In genomic region chr7:106626376-106627293, GRCh38 we compare ENCODE assay signal across 23 cellular contexts. TPM values are rescaled to one million over a fixed set of nuclear protein-coding genes. Genes with fewer than 3 reads are reported as not detected.
DNase-seq lines count a peak whose midpoint lies in the region; ATAC-seq, FAIRE-seq and TF ChIP-seq lines count a peak whose summit lies in the region.
"Had no signal": no experiment of that assay in that cellular context is flagged by ENCODE, and none has a peak within 500 bp of the region (broad histone marks: within the 10 kb centered on the region; RNA-seq: fewer than 3 reads in every experiment).

No MANE protein-coding gene starts in this region.

- H3K27ac ChIP-seq in RWPE2 (ENCODE audit: poor library complexity, severe bottlenecking) (no peak overlapping the region), keratinocyte (ENCODE audit: control insufficient read depth, insufficient read depth, low read length) (no peak overlapping the region)
- H3K27ac ChIP-seq: A549, tibial nerve had no signal

- no peaks in the 10 kb centered on the region for H4K20me1 ChIP-seq in keratinocyte (ENCODE audit: control insufficient read depth, extremely low read depth, insufficient read depth, low read length)

- H3K36me3 Mint-ChIP-seq in type B pancreatic cell, result no peaks in the 10 kb centered on the region
- H3K36me3 Mint-ChIP-seq in activated CD4-positive, alpha-beta T cell treated with anti-CD3 and anti-CD28 coated beads, Interleukin-2, amount 10 ng/mL, durations not matched to agents 24 days and 14 days (ENCODE audit: low read depth), result no peaks in the 10 kb centered on the region
- H3K36me3 Mint-ChIP-seq: immature natural killer cell; stimulated activated effector memory CD8-positive, alpha-beta T cell treated with anti-CD3 and anti-CD28 coated beads, Interleukin-12 subunit alpha, Interleukin-12 subunit beta, amount 100 ng/mL, for 72 hours had no signal

- DNase-seq in NCI-H345 (lab: John Stamatoyannopoulos, UW) (peak; percentile 47), NCI-H345 treated with DMSO at 0.1 percent for 48 hours (lab: John Stamatoyannopoulos, UW; ENCODE audit: unreplicated experiment) (no peak), RWPE2 (ENCODE audit: low spot score) (no peak), keratinocyte (ENCODE audit: low read depth, low spot score) (no peak), type B pancreatic cell (ENCODE audit: extremely low spot score, unreplicated experiment) (no peak), ACHN (no peak), T-helper 2 cell (no peak)
- DNase-seq in activated CD4-positive, alpha-beta T cell treated with anti-CD3 and anti-CD28 coated beads, Interleukin-2, amount 10 ng/mL, durations not matched to agents 24 days and 14 days, result no peak
- DNase-seq: activated CD4-positive, alpha-beta T cell treated with anti-CD3 and anti-CD28 coated beads, Interleukin-2, amount 50 U/mL, for 48 hours; activated naive CD4-positive, alpha-beta T cell treated with anti-CD3 and anti-CD28 coated beads for 36 hours; C1 segment of cervical spinal cord; DND-41; esophagus squamous epithelium; HFFc6; immature natural killer cell; mesenchymal stem cell; NCI-H2107; nephron progenitor cell; NK-92 treated with Interleukin-12 subunit alpha and Interleukin-12 subunit beta, amount 100 ng/mL, for 24 hours; stimulated activated CD4-positive, alpha-beta T cell treated with anti-CD3 and anti-CD28 coated beads, Interleukin-12 subunit alpha, Interleukin-12 subunit beta, amount 100 ng/mL, for 4 hours had no signal

- peaks cover 3% of the 10 kb centered on the region for H3K4me1 Mint-ChIP-seq in type B pancreatic cell (ENCODE audit: unreplicated experiment)
- peaks cover 5% of the 10 kb centered on the region for H3K4me1 Mint-ChIP-seq in activated CD4-positive, alpha-beta T cell treated with anti-CD3 and anti-CD28 coated beads, Interleukin-2, amount 10 ng/mL, durations not matched to agents 24 days and 14 days
- H3K4me1 Mint-ChIP-seq: nephron progenitor cell; stimulated activated effector memory CD8-positive, alpha-beta T cell treated with anti-CD3 and anti-CD28 coated beads, Interleukin-12 subunit alpha, Interleukin-12 subunit beta, amount 100 ng/mL, for 72 hours had no signal

- H3K36me3 ChIP-seq in RWPE2 (ENCODE audit: low read depth), result no peaks in the 10 kb centered on the region
- no peaks in the 10 kb centered on the region for H3K36me3 ChIP-seq in keratinocyte (ENCODE audit: control insufficient read depth in 2 of 2, extremely low read depth in 1 of 2, insufficient read depth in 2 of 2, low read length in 2 of 2)
- H3K36me3 ChIP-seq: esophagus squamous epithelium, tibial nerve had no signal

- H3K27me3 ChIP-seq in RWPE2 (ENCODE audit: insufficient read depth, poor library complexity, severe bottlenecking), result no peaks in the 10 kb centered on the region
- H3K27me3 ChIP-seq in keratinocyte (ENCODE audit: control insufficient read depth, extremely low read depth, insufficient read depth, low read length), result peaks cover 3% of the 10 kb centered on the region
- H3K27me3 ChIP-seq: esophagus squamous epithelium, tibial nerve had no signal

- no peak overlapping the region for H2AFZ ChIP-seq in keratinocyte (ENCODE audit: control insufficient read depth, low read length)

- H3K9me3 ChIP-seq in RWPE2 (ENCODE audit: severe bottlenecking) (no peaks in the 10 kb centered on the region), keratinocyte (ENCODE audit: control insufficient read depth, low read depth, low read length) (no peaks in the 10 kb centered on the region)

- in situ Hi-C loops in ACHN (cut with HindIII; ENCODE audit: low pct_ligation_motif_present, low pct_unique_long_range_greater_than_20kb, low sequenced_read_pairs), result no loop called here

- H3K9me1 ChIP-seq in keratinocyte (ENCODE audit: control insufficient read depth, extremely low read depth, insufficient read depth, low read length), result no peaks in the 10 kb centered on the region

- intact Hi-C loops in activated CD4-positive, alpha-beta T cell treated with anti-CD3 and anti-CD28 coated beads, Interleukin-2, amount 10 ng/mL, durations not matched to agents 24 days and 14 days (cut with micrococcal nuclease), result no loop called here

- H3K79me2 ChIP-seq in keratinocyte (ENCODE audit: control insufficient read depth, insufficient read depth, low read length), result no peaks in the 10 kb centered on the region

- peak overlapping the region; percentile 38 for H3K4me2 ChIP-seq in keratinocyte (ENCODE audit: control insufficient read depth, extremely low read depth, insufficient read depth, low read depth, low read length)
- H3K4me2 ChIP-seq: A549 had no signal

- FAIRE-seq in keratinocyte (lab: Jason Lieb, UNC), result no peak
- FAIRE-seq: A549 had no signal

- H3K4me1 ChIP-seq in RWPE2 (ENCODE audit: insufficient read depth, poor library complexity, severe bottlenecking) (peaks cover 16% of the 10 kb centered on the region), keratinocyte (ENCODE audit: control insufficient read depth, extremely low read depth, insufficient read depth, low read length) (peaks cover 7% of the 10 kb centered on the region)

- peak overlapping the region; percentile 85 for H3K27ac Mint-ChIP-seq in type B pancreatic cell
- no peak overlapping the region for H3K27ac Mint-ChIP-seq in activated CD4-positive, alpha-beta T cell treated with anti-CD3 and anti-CD28 coated beads, Interleukin-2, amount 10 ng/mL, durations not matched to agents 24 days and 14 days
- H3K27ac Mint-ChIP-seq: activated naive CD4-positive, alpha-beta T cell treated with anti-CD3 and anti-CD28 coated beads for 36 hours; HFFc6; immature natural killer cell; nephron progenitor cell; stimulated activated effector memory CD8-positive, alpha-beta T cell treated with anti-CD3 and anti-CD28 coated beads, Interleukin-12 subunit alpha, Interleukin-12 subunit beta, amount 100 ng/mL, for 72 hours had no signal

- H3K9ac ChIP-seq in keratinocyte (ENCODE audit: control insufficient read depth, extremely low read depth, insufficient read depth, low read length), result no peak overlapping the region

- no peak for TF ChIP-seq CTCF in RWPE2 (IDR thresholded peaks at IDR 0.05; ENCODE audit: poor library complexity, severe bottlenecking)
- no peak for TF ChIP-seq CTCF in keratinocyte (optimal IDR thresholded peaks at IDR 0.05 in 1 of 3, IDR thresholded peaks at IDR 0.05 in 1 of 3, conservative IDR thresholded peaks at IDR 0.05 in 1 of 3; ENCODE audit: extremely low read depth in 1 of 3, insufficient read depth in 2 of 3, low read length in 3 of 3)
- TF ChIP-seq CTCF in type B pancreatic cell (conservative IDR thresholded peaks at IDR 0.05), result no peak

- dilution Hi-C loops in keratinocyte (cut with MboI; ENCODE audit: extremely low pct_ligation_motif_present, low sequenced_read_pairs), result no loop called here

- H3K9me3 Mint-ChIP-seq in type B pancreatic cell, result peaks cover 4% of the 10 kb centered on the region
- H3K9me3 Mint-ChIP-seq in activated CD4-positive, alpha-beta T cell treated with anti-CD3 and anti-CD28 coated beads, Interleukin-2, amount 10 ng/mL, durations not matched to agents 24 days and 14 days, result peaks cover 4% of the 10 kb centered on the region
- H3K9me3 Mint-ChIP-seq: stimulated activated effector memory CD8-positive, alpha-beta T cell treated with anti-CD3 and anti-CD28 coated beads, Interleukin-12 subunit alpha, Interleukin-12 subunit beta, amount 100 ng/mL, for 72 hours had no signal

- peak; percentile 33; the same call in 2 of the 3 replicates for ATAC-seq in RWPE2 (ENCODE audit: low read depth)
- ATAC-seq: A549; stimulated activated effector memory CD8-positive, alpha-beta T cell treated with anti-CD3 and anti-CD28 coated beads, Interleukin-12 subunit alpha, Interleukin-12 subunit beta, amount 100 ng/mL, for 72 hours had no signal

- H3K4me3 ChIP-seq in RWPE2 (ENCODE audit: severe bottlenecking), result no peak overlapping the region
- H3K4me3 ChIP-seq in keratinocyte (ENCODE audit: control insufficient read depth in 2 of 3, extremely low read depth in 1 of 3, insufficient read depth in 2 of 3, low read depth in 1 of 3, low read length in 3 of 3), result no peak overlapping the region
- H3K4me3 ChIP-seq: A549, esophagus squamous epithelium, tibial nerve had no signal

- H3K27me3 Mint-ChIP-seq in type B pancreatic cell, result peaks cover 3% of the 10 kb centered on the region
- H3K27me3 Mint-ChIP-seq in activated CD4-positive, alpha-beta T cell treated with anti-CD3 and anti-CD28 coated beads, Interleukin-2, amount 10 ng/mL, durations not matched to agents 24 days and 14 days, result peaks cover 1% of the 10 kb centered on the region

- H3K4me3 Mint-ChIP-seq in type B pancreatic cell, result peak overlapping the region; percentile 53
- H3K4me3 Mint-ChIP-seq in activated CD4-positive, alpha-beta T cell treated with anti-CD3 and anti-CD28 coated beads, Interleukin-2, amount 10 ng/mL, durations not matched to agents 24 days and 14 days, result no peak overlapping the region
- H3K4me3 Mint-ChIP-seq: activated naive CD4-positive, alpha-beta T cell treated with anti-CD3 and anti-CD28 coated beads for 36 hours; immature natural killer cell; nephron progenitor cell; stimulated activated effector memory CD8-positive, alpha-beta T cell treated with anti-CD3 and anti-CD28 coated beads, Interleukin-12 subunit alpha, Interleukin-12 subunit beta, amount 100 ng/mL, for 72 hours had no signal

RNA-seq across cellular contexts. Expression of gene CCDC71L, which starts 34.3 kb away (rescaled TPM):
- polyA plus RNA-seq in keratinocyte, result 8.3 to 10.9 TPM (median 10.6 TPM) in 3 replicates
- 2.3 TPM for polyA plus RNA-seq in keratinocyte (2011; ENCODE audit: low read depth)
- 8.5 and 8.7 TPM in 2 replicates for polyA plus RNA-seq in keratinocyte (2011; cell fraction: cytosol; rRNA removed)
- polyA plus RNA-seq in keratinocyte (2011; cell fraction: nucleus; rRNA removed), result 9.9 and 10.5 TPM in 2 replicates
- 7.2 and 15.5 TPM in 2 replicates for polyA plus RNA-seq in keratinocyte (2012; ENCODE audit: low replicate concordance)
- 3.0 to 4.3 TPM (median 3.5 TPM) in 3 replicates for polyA minus RNA-seq in keratinocyte
- 14.6 TPM for polyA minus RNA-seq in keratinocyte (2011; cell fraction: cytosol; rRNA and poly(A)+ RNA removed)
- 6.7 and 8.7 TPM in 2 replicates for polyA minus RNA-seq in keratinocyte (2011; cell fraction: nucleus; rRNA and poly(A)+ RNA removed)
- 17.9 and 30.2 TPM in 2 replicates for total RNA-seq in type B pancreatic cell (ENCODE audit: low replicate concordance)
- total RNA-seq in activated CD4-positive, alpha-beta T cell treated with anti-CD3 and anti-CD28 coated beads, Interleukin-2, amount 10 ng/mL, durations not matched to agents 24 days and 14 days, result 19.5 and 21.3 TPM in 2 replicates
